ENCODE assay signal across 8 cellular contexts in the genomic region with DNA sequence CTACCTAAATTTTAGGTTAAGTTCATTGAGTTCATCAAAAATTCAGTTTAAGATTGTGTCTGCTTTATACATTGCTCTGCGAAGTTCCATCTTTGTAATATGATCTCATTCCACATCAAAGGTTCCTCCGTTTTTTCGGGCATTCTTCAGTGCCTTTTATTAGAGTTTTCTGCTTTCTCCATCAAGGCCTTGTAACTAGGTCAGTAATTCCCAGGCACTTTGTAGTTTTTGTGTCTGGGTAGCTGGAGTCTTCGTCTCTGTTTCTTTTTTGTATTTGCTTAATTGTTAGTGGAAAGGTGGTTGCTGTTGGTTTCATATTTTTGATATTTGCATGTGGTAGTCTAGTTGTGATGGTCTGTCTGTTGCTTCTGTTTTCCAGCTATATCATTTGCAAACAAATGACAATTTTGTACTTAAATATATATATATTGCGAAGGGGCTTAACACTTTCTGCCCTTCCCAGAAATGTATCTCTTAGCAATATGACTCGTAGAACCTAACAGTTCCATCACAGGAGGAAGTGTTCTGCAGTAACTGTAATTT.
A peak's percentile ranks its signal among the peaks of the same experiment; 100 is the strongest.
DNase-seq lines count a peak whose midpoint lies in the region; ATAC-seq and TF ChIP-seq lines count a peak whose summit lies in the region.

No MANE protein-coding gene starts in this region.

- TF ChIP-seq CTCF in NB4 (IDR thresholded peaks at IDR 0.05; ENCODE audit: low read depth, low read length), result no peak

- no peak overlapping the region for H3K4me3 ChIP-seq in NB4 (ENCODE audit: low read depth, low read length)

- peak overlapping the region; percentile 12 to 77 (median 57) for H3K4me3 Mint-ChIP-seq in immature natural killer cell

- H3K27ac Mint-ChIP-seq in immature natural killer cell, result peak overlapping the region; percentile 93 to 98 (median 96)

- peak; percentile 6 for DNase-seq in ELR (ENCODE audit: low read depth)
- peak; percentile 19 for DNase-seq in NB4 (ENCODE audit: low read depth)
- no peak for DNase-seq in immature natural killer cell
- DNase-seq in mucosa of gallbladder (ENCODE audit: low spot score), result no peak
- DNase-seq in stimulated activated CD4-positive, alpha-beta T cell treated with anti-CD3 and anti-CD28 coated beads, Interleukin-2, amount 100 ng/mL, for 24 hours, result no peak
- DNase-seq in T-helper 9 cell, result no peak
- no peak for DNase-seq in NCI-H2171 treated with DMSO at 0.1 percent for 48 hours (lab: John Stamatoyannopoulos, UW)

- peaks cover 95 to 96% of the 10 kb centered on the region in 2 donors for H3K4me1 Mint-ChIP-seq in immature natural killer cell

- H3K9me3 Mint-ChIP-seq in immature natural killer cell, result no peaks in the 10 kb centered on the region

- H3K27me3 Mint-ChIP-seq in immature natural killer cell (ENCODE audit: low read depth in 3 of 3), result peaks cover 9 to 27% (median 19%) of the 10 kb centered on the region in 3 donors

- H3K36me3 Mint-ChIP-seq in immature natural killer cell, result peaks cover 0 to 8% (median 6%) of the 10 kb centered on the region in 3 donors

- ATAC-seq in GM21528 (IDR thresholded peaks at IDR 0.05; ENCODE audit: low FRiP score, unreplicated experiment), result peak; percentile 37

- no peak for TF ChIP-seq POLR2A in NB4 (IDR thresholded peaks at IDR 0.05; ENCODE audit: extremely low read depth, insufficient read length)

Comparison
In these comparisons a context has a peak if more than half of its experiments do, and no peak if none do; other contexts are left out.
1. DNase-seq: peak in ELR (single experiment) and NB4 (single experiment); none in immature natural killer cell (0 of 3), mucosa of gallbladder (single experiment), stimulated activated CD4-positive, alpha-beta T cell treated with anti-CD3 and anti-CD28 coated beads, Interleukin-2, amount 100 ng/mL, for 24 hours (0 of 2), T-helper 9 cell (single experiment) and NCI-H2171 treated with DMSO at 0.1 percent for 48 hours (single experiment).